ENCODE assay signal across 20 cellular contexts in genomic region chr2:200127852-200128251, GRCh38.
DNase-seq lines count a peak whose midpoint lies in the region; ATAC-seq and TF ChIP-seq lines count a peak whose summit lies in the region.
"Had no signal": no experiment of that assay in that cellular context is flagged by ENCODE, and none has a peak within 500 bp of the region (broad histone marks: within the 10 kb centered on the region; RNA-seq: fewer than 3 reads in every experiment).

No MANE protein-coding gene starts in this region.

- H3K27me3 ChIP-seq in psoas muscle (ENCODE audit: insufficient read depth in 3 of 3, low read length in 2 of 3) (no peaks in the 10 kb centered on the region), spleen (replicated peaks in 1 of 7) (no peaks in the 10 kb centered on the region)
- H3K27me3 ChIP-seq: ascending aorta, esophagus muscularis mucosa, ovary, transverse colon had no signal

- no peaks in the 10 kb centered on the region for H3K4me1 ChIP-seq in psoas muscle
- no peaks in the 10 kb centered on the region for H3K4me1 ChIP-seq in spleen
- H3K4me1 ChIP-seq: ascending aorta had no signal

- no peak for TF ChIP-seq POLR2A in spleen (IDR thresholded peaks at IDR 0.05)

- DNase-seq in HuH-7 (ENCODE audit: low spot score) (peak; percentile 36), epithelial cell of proximal tubule (ENCODE audit: low read depth) (no peak), myocyte (ENCODE audit: low read depth) (peak; percentile 45), NOMO-1 (lab: John Stamatoyannopoulos, UW; ENCODE audit: unreplicated experiment in 2 of 2) (no peak), cortex of kidney (lab: John Stamatoyannopoulos, UW) (no peak), psoas muscle (no peak), spleen (no peak)
- DNase-seq: activated B cell treated with CpG ODN at 0.5 μM for 24 hours; activated CD8-positive, alpha-beta memory T cell treated with anti-CD3 and anti-CD28 coated beads, Interleukin-2, amount 10 ng/mL, durations not matched to agents 7 days and 5 days; activated effector memory CD4-positive, alpha-beta T cell treated with anti-CD3 and anti-CD28 coated beads, Interleukin-2, amount 50 U/mL, for 16 hours; CD4-positive, CD25-positive, alpha-beta regulatory T cell; Kasumi-1; NCI-H1436 treated with DMSO at 0.1 percent for 48 hours; NCI-H226; ovary; stimulated activated naive B cell treated with anti-CD40 and anti-IgM and Interleukin-4, amounts not matched to agents 10 μg/mL and 1 μg/mL and 100 μg/mL, for 72 hours; transverse colon had no signal

- no peaks in the 10 kb centered on the region for H3K9me3 ChIP-seq in psoas muscle
- H3K9me3 ChIP-seq in spleen, result no peaks in the 10 kb centered on the region
- H3K9me3 ChIP-seq: ascending aorta, esophagus muscularis mucosa, ovary, transverse colon had no signal

- H3K4me3 ChIP-seq in epithelial cell of proximal tubule (ENCODE audit: low read depth, low read length) (no peak overlapping the region), psoas muscle (no peak overlapping the region), spleen (no peak overlapping the region)
- H3K4me3 ChIP-seq: ascending aorta, esophagus muscularis mucosa, ovary, transverse colon had no signal

- H3K27ac ChIP-seq in psoas muscle (no peak overlapping the region), spleen (no peak overlapping the region)
- H3K27ac ChIP-seq: ascending aorta, esophagus muscularis mucosa, ovary had no signal

- TF ChIP-seq CTCF in epithelial cell of proximal tubule (conservative IDR thresholded peaks at IDR 0.05; ENCODE audit: low read depth, low read length) (peak; percentile 9), psoas muscle (IDR thresholded peaks at IDR 0.05) (no peak), spleen (IDR thresholded peaks at IDR 0.05 in 8 of 11, conservative IDR thresholded peaks at IDR 0.05 in 3 of 11) (no peak)

- H3K36me3 ChIP-seq in psoas muscle (ENCODE audit: insufficient read depth in 1 of 2, low read depth in 1 of 2) (no peaks in the 10 kb centered on the region), spleen (no peaks in the 10 kb centered on the region)
- H3K36me3 ChIP-seq: ascending aorta, esophagus muscularis mucosa, ovary, transverse colon had no signal

- intact Hi-C loops in psoas muscle (cut with DNase I) (no loop called here), spleen (cut with DNase I; ENCODE audit: low total_unique reads) (no loop called here)

- no peak for ATAC-seq in psoas muscle
- ATAC-seq: activated CD8-positive, alpha-beta memory T cell treated with anti-CD3 and anti-CD28 coated beads, Interleukin-2, amount 10 ng/mL, durations not matched to agents 7 days and 5 days; Right ventricle myocardium inferior; stimulated activated naive B cell treated with anti-CD40 and anti-IgM and Interleukin-4, amounts not matched to agents 10 μg/mL and 1 μg/mL and 100 μg/mL, for 72 hours had no signal

Comparison
In these comparisons a context has a peak if more than half of its experiments do, and no peak if none do; other contexts are left out.
1. DNase-seq: peak in HuH-7 (single experiment) and myocyte (single experiment); none in epithelial cell of proximal tubule (single experiment), NOMO-1 (0 of 2), cortex of kidney (single experiment), psoas muscle (0 of 2) and spleen (single experiment).